ENCODE assay signal across 1 cellular context in the genomic region with DNA sequence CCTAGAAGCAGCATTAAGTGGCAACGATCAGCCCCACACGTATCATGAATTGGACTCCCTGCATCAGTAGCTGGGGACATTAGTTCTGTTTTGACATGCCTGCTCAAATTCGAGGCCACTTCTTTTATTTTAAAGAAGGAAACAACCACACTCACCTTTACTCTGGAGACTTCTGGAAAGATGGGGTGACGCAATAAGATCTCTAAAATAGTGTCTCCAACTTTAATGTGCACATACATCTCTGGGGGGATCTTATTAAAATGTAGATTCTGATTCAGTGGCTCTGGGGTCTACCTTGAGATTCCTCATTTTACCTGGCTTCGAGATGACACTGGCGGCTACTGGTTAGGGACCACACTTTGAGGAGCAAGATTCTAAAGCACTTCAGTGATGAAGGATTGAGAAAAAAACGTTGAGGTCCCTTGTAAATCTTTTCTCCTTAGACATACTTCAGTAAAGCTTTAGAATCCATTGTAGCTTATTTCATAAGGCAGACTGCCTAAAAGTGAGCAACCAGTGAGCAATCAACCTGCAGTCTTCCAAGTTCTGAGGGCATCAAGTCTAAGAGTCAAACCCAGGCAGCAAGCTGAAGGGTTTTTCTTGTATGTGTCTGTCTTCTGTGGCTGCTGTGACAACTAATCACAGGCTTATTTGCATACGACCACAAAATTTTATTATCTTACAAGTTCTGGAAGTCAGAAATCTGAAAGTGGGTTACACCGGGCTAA.
TF ChIP-seq lines count a peak whose summit lies in the region.

No MANE protein-coding gene starts in this region.

TF ChIP-seq in HepG2, 621 proteins besides CTCF, POLR2A, EP300 and RAD21 (continued from another document):
- TF ChIP-seq, protein P1, sequence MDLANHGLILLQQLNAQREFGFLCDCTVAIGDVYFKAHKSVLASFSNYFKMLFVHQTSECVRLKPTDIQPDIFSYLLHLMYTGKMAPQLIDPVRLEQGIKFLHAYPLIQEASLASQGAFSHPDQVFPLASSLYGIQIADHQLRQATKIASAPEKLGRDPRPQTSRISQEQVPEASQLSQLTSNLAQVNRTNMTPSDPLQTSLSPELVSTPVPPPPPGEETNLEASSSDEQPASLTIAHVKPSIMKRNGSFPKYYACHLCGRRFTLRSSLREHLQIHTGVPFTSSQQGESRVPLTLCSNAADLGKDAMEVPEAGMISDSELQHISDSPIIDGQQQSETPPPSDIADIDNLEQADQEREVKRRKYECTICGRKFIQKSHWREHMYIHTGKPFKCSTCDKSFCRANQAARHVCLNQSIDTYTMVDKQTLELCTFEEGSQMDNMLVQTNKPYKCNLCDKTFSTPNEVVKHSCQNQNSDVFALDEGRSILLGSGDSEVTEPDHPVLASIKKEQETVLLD (CRISPR knock-in tag; IDR thresholded peaks at IDR 0.05; ENCODE audit: low read depth), result no peak
- TF ChIP-seq ZNF598 (CRISPR knock-in tag; IDR thresholded peaks at IDR 0.05; ENCODE audit: borderline replicate concordance), result no peak
- no peak for TF ChIP-seq JARID2 (CRISPR knock-in tag; IDR thresholded peaks at IDR 0.05; ENCODE audit: insufficient replicate concordance)
